ENCODE assay signal across 10 cellular contexts in genomic region chr10:79914410-79914997, GRCh38. TPM values are rescaled to one million over a fixed set of nuclear protein-coding genes. Genes with fewer than 3 reads are reported as not detected.
DNase-seq lines count a peak whose midpoint lies in the region; ATAC-seq, FAIRE-seq and TF ChIP-seq lines count a peak whose summit lies in the region.
"Not testable (repeated sequence)": the region's sequence is repeated elsewhere in the genome, so short reads cannot be mapped to it uniquely, and the experiment has no call there.
"Had no signal": no experiment of that assay in that cellular context is flagged by ENCODE, and none has a peak within 500 bp of the region (broad histone marks: within the 10 kb centered on the region; RNA-seq: fewer than 3 reads in every experiment).

No MANE protein-coding gene starts in this region.

- WGBS in A549 (ENCODE audit: missing lambda C conversion rate): 4% methylated on average over 2 of the region's 2 CpGs

- CTCF ChIA-PET in A549 (lab: Yijun Ruan, JAX): interaction anchor here (0.9 kb wide), 1 partner anchor 133 kb away, joined by 3 read pairs; no protein-coding TSS in a partner anchor
- CTCF ChIA-PET in PC-3 (lab: Charles Lee): interaction anchor here (0.6 to 1.3 kb wide), 7 partner anchors 9 to 144 kb away, joined by 3 to 6 read pairs (median 3); no protein-coding TSS in a partner anchor

- not testable (repeated sequence) for H3K4me2 ChIP-seq in A549; PC-3 (ENCODE audit: low read length)

- not testable (repeated sequence) for H3K9me3 ChIP-seq in A549; PC-3 (ENCODE audit: low read length); ascending aorta; kidney (ENCODE audit: control insufficient read depth in 1 of 2, low read length in 2 of 2)

- not testable (repeated sequence) for H3K79me2 ChIP-seq in PC-3 (ENCODE audit: low read length)

- H3K27ac ChIP-seq in A549; PC-3 (ENCODE audit: low read length); kidney (ENCODE audit: low read depth in 2 of 2, low read length in 2 of 2): not testable (repeated sequence)
- H3K27ac ChIP-seq in ascending aorta: peak overlapping the region in 1 of 2 donors; percentile 42

- not testable (repeated sequence) for H3K27me3 ChIP-seq in PC-3 (ENCODE audit: low read length); ascending aorta

- not testable (repeated sequence) for H3K9me2 ChIP-seq in PC-3 (replicated peaks; ENCODE audit: low read length)

- ATAC-seq in A549: not testable (repeated sequence)
- ATAC-seq in PC-3: peak; percentile 83

- H3K36me3 ChIP-seq in PC-3 (ENCODE audit: low read depth, low read length); ascending aorta; kidney (ENCODE audit: control insufficient read depth in 1 of 2, insufficient read depth in 2 of 2, low read length in 2 of 2): not testable (repeated sequence)

- POLR2A ChIA-PET in A549 (lab: Yijun Ruan, JAX); PC-3 (lab: Charles Lee; ENCODE audit: unreplicated experiment): not testable (repeated sequence)

- not testable (repeated sequence) for H3K4me3 ChIP-seq in A549; PC-3 (ENCODE audit: low read length); ascending aorta; fibroblast of mammary gland (ENCODE audit: control insufficient read depth, low read depth, low read length); kidney (ENCODE audit: low read length in 2 of 2); retinal pigment epithelial cell (ENCODE audit: low read length)

- not testable (repeated sequence) for TF ChIP-seq POLR2A in A549 (IDR thresholded peaks at IDR 0.05; ENCODE audit: low read length)

- not testable (repeated sequence) for H3K4me1 ChIP-seq in A549; ascending aorta; kidney (ENCODE audit: control insufficient read depth in 1 of 2, insufficient read depth in 1 of 2, low read depth in 1 of 2, low read length in 2 of 2)
- H3K4me1 ChIP-seq in PC-3 (ENCODE audit: insufficient read depth, low read length): peaks cover 10% of the 10 kb centered on the region

- DNase-seq in A549 (ENCODE audit: low read depth in 1 of 2, low spot score in 1 of 2); ascending aorta (ENCODE audit: low spot score in 2 of 2); kidney; retinal pigment epithelial cell (ENCODE audit: low read depth): not testable (repeated sequence)
- DNase-seq in DMS53 (lab: John Stamatoyannopoulos, UW) (peak; percentile 19), PC-3 (peak; percentile 79), fibroblast of mammary gland (ENCODE audit: low read depth) (peak; percentile 21)

- H4K20me1 ChIP-seq in PC-3 (ENCODE audit: low read length): not testable (repeated sequence)

- FAIRE-seq in A549 (lab: Jason Lieb, UNC): not testable (repeated sequence)
- FAIRE-seq in kidney (lab: Jason Lieb, UNC): peak; percentile 94

- intact Hi-C loops in PC-3 (cut with micrococcal nuclease): loop anchor here (1.0 to 2.0 kb wide), 2 partner anchors 14 to 133 kb away; no protein-coding TSS in a partner anchor
- intact Hi-C loops in ascending aorta (cut with DNase I); kidney (cut with DNase I): not testable (repeated sequence)

- TF ChIP-seq CTCF in A549 (IDR thresholded peaks at IDR 0.05) (peak; percentile 20; the same call in 1 of the 3 replicates), LNCAP (IDR thresholded peaks at IDR 0.05) (peak; percentile 20; the same call in 1 of the 2 replicates), PC-3 (conservative IDR thresholded peaks at IDR 0.05; ENCODE audit: low read depth, low read length) (peak; percentile 69), ascending aorta (IDR thresholded peaks at IDR 0.05) (peak in 2 of 3 experiments; percentile 6 to 25), fibroblast of mammary gland (conservative IDR thresholded peaks at IDR 0.05; ENCODE audit: control insufficient read depth, insufficient read depth, low read depth, low read length) (peak; percentile 15), retinal pigment epithelial cell (conservative IDR thresholded peaks at IDR 0.05; ENCODE audit: low read depth, low read length) (peak; percentile 20)
- not testable (repeated sequence) for TF ChIP-seq CTCF in kidney (IDR thresholded peaks at IDR 0.05; ENCODE audit: borderline replicate concordance, extremely low read depth, insufficient read depth)

- not testable (repeated sequence) for TF ChIP-seq EP300 in A549 (IDR thresholded peaks at IDR 0.05)

- not testable (repeated sequence) for H2AFZ ChIP-seq in PC-3 (ENCODE audit: low read length)

- TF ChIP-seq RAD21 in A549 (conservative IDR thresholded peaks at IDR 0.05 in 1 of 2, IDR thresholded peaks at IDR 0.05 in 1 of 2): 0 out of 5 replicates have a peak, but pooled peaks of 1 of the 2 experiments have one; percentile 3

- H3F3A ChIP-seq in PC-3 (ENCODE audit: low read length, unreplicated experiment): not testable (repeated sequence)

- H3K9ac ChIP-seq in PC-3 (ENCODE audit: low read length); kidney (ENCODE audit: low read length in 2 of 2): not testable (repeated sequence)

- BruUV-seq in PC-3 (replicated peaks; lab: Mats Ljungman, UMichigan): not testable (repeated sequence)

RNA-seq across cellular contexts. Expression of gene SFTPD, which starts 34.4 kb away (rescaled TPM):
- 0.19 TPM in 2 replicates for polyA plus RNA-seq in A549 (2011; rRNA removed)
- polyA plus RNA-seq in A549 (2012; cell fraction: cytosol; rRNA removed): 0.06 and 0.11 TPM in 2 replicates
- 0.12 TPM in 1 of 2 replicates, not detected in the other for polyA plus RNA-seq in A549 (2012; cell fraction: nucleus; rRNA removed)
- polyA plus RNA-seq in A549 (2017; fragmentation: RNase III; extraction: RNeasy Plus Mini Kit Qiagen cat#74134 plus additional on column Dnase treatment): 0.17 to 0.40 TPM (median 0.25 TPM) in 3 replicates
- not detected in 2 replicates for polyA minus RNA-seq in A549 (2011; rRNA and poly(A)+ RNA removed)
- not detected in 2 replicates for total RNA-seq in PC-3 (2014; rRNA removed)
- total RNA-seq in ascending aorta: not detected
- total RNA-seq in kidney: 1.7 TPM
- 1.7 TPM for polyA plus RNA-seq in kidney (ENCODE audit: insufficient read depth, low read depth, low replicate concordance)
- total RNA-seq: activated T-helper 17 cell treated with anti-CD3 and anti-CD28 coated beads, Interleukin-2, amount 50 U/mL, for 72 hours; Calu3 had no signal
